In genomic region chr6:131427441-131428051, GRCh38 we compare ENCODE assay signal across 17 cellular contexts.
"Had no signal": no experiment of that assay in that cellular context is flagged by ENCODE, and none has a peak within 500 bp of the region (broad histone marks: within the 10 kb centered on the region; RNA-seq: fewer than 3 reads in every experiment).

No MANE protein-coding gene starts in this region.

- DNase-seq: activated CD4-positive, alpha-beta T cell treated with anti-CD3 and anti-CD28 coated beads, Interleukin-2, amount 50 U/mL, for 48 hours; activated effector memory CD4-positive, alpha-beta T cell treated with Interleukin-2 at 50 U/mL for 16 hours; activated T-cell treated with anti-CD3 and anti-CD28 coated beads, Interleukin-2, amount 50 U/mL, for 1 hour; erythroblast; gastrocnemius medialis; left ventricle myocardium inferior; natural killer cell; posterior cingulate gyrus; right cardiac atrium; SK-N-SH; T-helper 1 cell; testis; upper lobe of left lung had no signal

- H3K4me3 ChIP-seq: gastrocnemius medialis, left ventricle myocardium inferior, smooth muscle cell, testis, upper lobe of left lung had no signal

- H3K27me3 ChIP-seq: gastrocnemius medialis, neutrophil, testis, upper lobe of left lung had no signal

- H3K4me2 ChIP-seq: SK-N-SH, smooth muscle cell had no signal

- H3K9ac ChIP-seq: SK-N-SH had no signal

- ATAC-seq: gastrocnemius medialis, natural killer cell, right cardiac atrium had no signal

- H3K4me1 ChIP-seq: left ventricle myocardium inferior, upper lobe of left lung had no signal

- H3K36me3 ChIP-seq: gastrocnemius medialis, left ventricle myocardium inferior, neutrophil, upper lobe of left lung had no signal

- H3K9me3 ChIP-seq: gastrocnemius medialis, neutrophil, SK-N-SH, testis, upper lobe of left lung had no signal

- FAIRE-seq: islet of Langerhans had no signal

- H3K27ac ChIP-seq: gastrocnemius medialis, left ventricle myocardium inferior, neutrophil, testis, upper lobe of left lung, VCaP had no signal
